Comparison of ENCODE assay signal across 8 cellular contexts in the genomic region with DNA sequence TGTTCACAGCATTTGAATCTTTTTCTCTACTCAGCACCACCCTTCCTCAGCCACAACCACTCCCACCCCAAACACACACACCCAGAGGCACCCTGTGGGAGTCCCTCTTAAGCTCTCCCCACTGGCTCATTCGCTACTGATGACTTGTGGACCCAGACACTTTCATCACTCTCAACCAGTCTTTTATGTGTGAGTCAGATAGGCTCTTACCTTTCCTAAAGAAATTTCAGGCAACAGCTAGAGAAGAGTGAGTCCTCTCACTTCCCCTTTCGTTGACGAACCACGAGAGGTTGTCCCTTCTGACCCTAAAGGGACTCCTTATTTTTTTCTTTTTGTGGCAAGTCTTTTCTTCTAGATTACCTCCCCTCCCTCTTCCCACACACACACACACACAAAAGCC. TPM values are rescaled to one million over a fixed set of nuclear protein-coding genes. Genes with fewer than 3 reads are reported as not detected.
DNase-seq lines count a peak whose midpoint lies in the region; ATAC-seq, FAIRE-seq and TF ChIP-seq lines count a peak whose summit lies in the region.

No MANE protein-coding gene starts in this region.

- no peaks in the 10 kb centered on the region for H3K9me3 Mint-ChIP-seq in T-cell
- no peaks in the 10 kb centered on the region for H3K9me3 Mint-ChIP-seq in endodermal cell

- WGBS in endodermal cell (ENCODE audit: insufficient coverage in 1 of 2, insufficient read length in 1 of 2), 2 experiments, result 93 to 96% methylated on average over 4 of the region's 4 CpGs

- H3K27me3 ChIP-seq in endodermal cell (ENCODE audit: control insufficient read depth, insufficient read depth, low read length, poor library complexity, severe bottlenecking), result no peaks in the 10 kb centered on the region

- H3K9me3 ChIP-seq in endodermal cell (ENCODE audit: control insufficient read depth, low read length), result no peaks in the 10 kb centered on the region

- H3K36me3 Mint-ChIP-seq in T-cell (no peaks in the 10 kb centered on the region), endodermal cell (ENCODE audit: low read depth) (no peaks in the 10 kb centered on the region)

- no peak overlapping the region for H3K27ac ChIP-seq in endodermal cell (ENCODE audit: low read depth, low read length)
- H3K27ac ChIP-seq in RWPE1, result no peak overlapping the region

- no peak for FAIRE-seq in HTR-8/SVneo (lab: Jason Lieb, UNC)

- CTCF ChIA-PET in T-cell (lab: Charles Lee) (interaction anchor here (0.8 to 3.0 kb wide), 17 partner anchors 13 to 748 kb away, joined by 3 to 39 read pairs (median 7); a partner anchor contains a TSS), RWPE1 (lab: Yijun Ruan, JAX) (interaction anchor here (0.9 to 1.4 kb wide), 2 partner anchors 10 to 78 kb away, joined by 3 read pairs; no protein-coding TSS in a partner anchor)

- H3K4me3 Mint-ChIP-seq in T-cell, result peak overlapping the region in 1 of 3 donors; percentile 43
- H3K4me3 Mint-ChIP-seq in endodermal cell, result no peak overlapping the region

- peak; percentile 97 for ATAC-seq in GM19035 (IDR thresholded peaks at IDR 0.05; ENCODE audit: unreplicated experiment)
- ATAC-seq in HG03039 (IDR thresholded peaks at IDR 0.05; ENCODE audit: unreplicated experiment), result peak; percentile 95
- peak; percentile 79 to 92 (median 86) for ATAC-seq in T-cell (replicated peaks in 1 of 4)

- no peak overlapping the region for H3K9ac ChIP-seq in endodermal cell (ENCODE audit: extremely low read depth, low read length, poor library complexity, severe bottlenecking)

- no peak overlapping the region for H3K4me3 ChIP-seq in endodermal cell (ENCODE audit: low read length)

- POLR2A ChIA-PET in T-cell (lab: Charles Lee), result no interaction called here
- POLR2A ChIA-PET in RWPE1 (lab: Yijun Ruan, JAX; ENCODE audit: low non-redundant PET), result no interaction called here

- H3K27ac Mint-ChIP-seq in T-cell (peak overlapping the region; percentile 27 to 42), endodermal cell (peak overlapping the region; percentile 57)

- H3K27me3 Mint-ChIP-seq in T-cell (no peaks in the 10 kb centered on the region), endodermal cell (ENCODE audit: insufficient read depth) (no peaks in the 10 kb centered on the region)

- DNase-seq in T-cell (peak in 29 of 34 experiments; percentile 1 to 50 (median 20)), endodermal cell (no peak), mucosa of gallbladder (ENCODE audit: low spot score) (no peak), RWPE1 (ENCODE audit: low spot score) (no peak), HTR-8/SVneo (ENCODE audit: insufficient read length, low spot score) (no peak)
- DNase-seq in stimulated activated CD4-positive, alpha-beta T cell treated with anti-CD3 and anti-CD28 coated beads, TNF-alpha, amount 100 ng/mL, for 4 hours (ENCODE audit: low read depth in 3 of 3), result peak; percentile 13 to 46 (median 39)

- H3K4me1 Mint-ChIP-seq in T-cell (peaks cover 31 to 44% (median 37%) of the 10 kb centered on the region in 3 donors), endodermal cell (peaks cover 64% of the 10 kb centered on the region)

- H3K4me1 ChIP-seq in endodermal cell (ENCODE audit: control insufficient read depth, insufficient read depth, low read length), result peaks cover 30% of the 10 kb centered on the region

- TF ChIP-seq CTCF in endodermal cell (conservative IDR thresholded peaks at IDR 0.05) (no peak), RWPE1 (conservative IDR thresholded peaks at IDR 0.05; ENCODE audit: low read depth) (no peak)

- H3K36me3 ChIP-seq in endodermal cell (ENCODE audit: control insufficient read depth, insufficient read depth, low read length), result no peaks in the 10 kb centered on the region

RNA-seq across cellular contexts. Expression of a gene that starts 58.1 kb away (rescaled TPM):
- total RNA-seq in T-cell, result 1 to 10 TPM; 2.7 to 5.1 (median 3.4) TPM
- 1 to 10 TPM; 2.2 to 2.3 TPM for total RNA-seq in endodermal cell
- polyA plus RNA-seq in endodermal cell (2013, experiment 1 of 2), result 1.5 TPM
- polyA plus RNA-seq in endodermal cell (2013, experiment 2 of 2), result 3.0 TPM
- total RNA-seq in mucosa of gallbladder, result 22.6 TPM

Comparison
In these comparisons a context has a peak if more than half of its experiments do, and no peak if none do; other contexts are left out.
1. DNase-seq: peak in T-cell (29 of 34) and stimulated activated CD4-positive, alpha-beta T cell treated with anti-CD3 and anti-CD28 coated beads, TNF-alpha, amount 100 ng/mL, for 4 hours (3 of 3); none in endodermal cell (single experiment), mucosa of gallbladder (single experiment), RWPE1 (single experiment) and HTR-8/SVneo (single experiment).
2. Peak in every context shown above with its lines, with median percentiles within 50 percentile points of each other: ATAC-seq.